9 cellular contexts compared by ENCODE assay signal in the genomic region with DNA sequence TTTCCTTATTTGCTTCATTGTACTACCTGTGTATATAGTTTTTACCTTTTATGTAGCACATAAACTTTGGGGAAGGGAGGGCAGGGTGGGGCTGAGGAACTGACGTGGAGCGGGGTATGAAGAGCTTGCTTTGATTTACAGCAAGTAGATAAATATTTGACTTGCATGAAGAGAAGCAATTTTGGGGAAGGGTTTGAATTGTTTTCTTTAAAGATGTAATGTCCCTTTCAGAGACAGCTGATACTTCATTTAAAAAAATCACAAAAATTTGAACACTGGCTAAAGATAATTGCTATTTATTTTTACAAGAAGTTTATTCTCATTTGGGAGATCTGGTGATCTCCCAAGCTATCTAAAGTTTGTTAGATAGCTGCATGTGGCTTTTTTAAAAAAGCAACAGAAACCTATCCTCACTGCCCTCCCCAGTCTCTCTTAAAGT. TPM values are rescaled to one million over a fixed set of nuclear protein-coding genes. Genes with fewer than 3 reads are reported as not detected.
DNase-seq lines count a peak whose midpoint lies in the region; ATAC-seq and TF ChIP-seq lines count a peak whose summit lies in the region.
"Had no signal": no experiment of that assay in that cellular context is flagged by ENCODE, and none has a peak within 500 bp of the region (broad histone marks: within the 10 kb centered on the region; RNA-seq: fewer than 3 reads in every experiment).

No MANE protein-coding gene starts in this region.

- peaks cover 4% of the 10 kb centered on the region for H3K27me3 Mint-ChIP-seq in T-helper 2 cell treated with Interferon-gamma antibody and Interleukin-4, amounts not matched to agents 5 μg/mL and 100 μg/mL, for 36 hours (ENCODE audit: low read depth)

- peak overlapping the region; percentile 97 for H3K27ac Mint-ChIP-seq in T-helper 2 cell treated with Interferon-gamma antibody and Interleukin-4, amounts not matched to agents 5 μg/mL and 100 μg/mL, for 36 hours

- TF ChIP-seq POLR2A in uterus (IDR thresholded peaks at IDR 0.05): no peak

- no peaks in the 10 kb centered on the region for H3K27me3 ChIP-seq in right atrium auricular region
- no peaks in the 10 kb centered on the region for H3K27me3 ChIP-seq in hepatocyte
- H3K27me3 ChIP-seq in uterus: no peaks in the 10 kb centered on the region

- intact Hi-C loops in left cardiac atrium (cut with DNase I) (loop anchor here in 1 of 2 donors (10.0 kb wide), 1 partner anchor 64 kb away; the partner anchor contains the start of gene APOLD1), uterus (cut with DNase I; ENCODE audit: low total_unique reads) (no loop called here)

- H3K4me3 ChIP-seq in right atrium auricular region: peak overlapping the region in 1 of 2 donors; percentile 91
- peak overlapping the region; percentile 63 for H3K4me3 ChIP-seq in hepatocyte
- H3K4me3 ChIP-seq in uterus: peak overlapping the region in 1 of 2 donors; percentile 98

- H3K4me1 ChIP-seq in right atrium auricular region (peaks cover 0 to 47% of the 10 kb centered on the region in 2 donors), hepatocyte (ENCODE audit: insufficient read depth) (peaks cover 32% of the 10 kb centered on the region), uterus (peaks cover 0 to 8% of the 10 kb centered on the region in 2 donors)

- peaks cover 74% of the 10 kb centered on the region for H3K36me3 Mint-ChIP-seq in T-helper 2 cell treated with Interferon-gamma antibody and Interleukin-4, amounts not matched to agents 5 μg/mL and 100 μg/mL, for 36 hours (ENCODE audit: low read depth)

- peak overlapping the region; percentile 99 for H3K4me3 Mint-ChIP-seq in T-helper 2 cell treated with Interferon-gamma antibody and Interleukin-4, amounts not matched to agents 5 μg/mL and 100 μg/mL, for 36 hours

- peaks cover 30% of the 10 kb centered on the region for H4K20me1 ChIP-seq in hepatocyte (ENCODE audit: insufficient read depth, poor library complexity, severe bottlenecking)

- 62% methylated on average over 2 of the region's 2 CpGs for WGBS in hepatocyte (ENCODE audit: low lambda C conversion rate, missing lambda C conversion rate)

- H3K9me2 ChIP-seq in hepatocyte (replicated peaks; ENCODE audit: insufficient read depth): no peaks in the 10 kb centered on the region

- ATAC-seq in left cardiac atrium (no peak), HG03139 (IDR thresholded peaks at IDR 0.05; ENCODE audit: unreplicated experiment) (no peak)

- peak overlapping the region; percentile 94 for H3K4me2 ChIP-seq in hepatocyte

- H3K4me1 Mint-ChIP-seq in T-helper 2 cell treated with Interferon-gamma antibody and Interleukin-4, amounts not matched to agents 5 μg/mL and 100 μg/mL, for 36 hours (ENCODE audit: low read depth): peaks cover 25% of the 10 kb centered on the region

- peak overlapping the region; percentile 100 for H3K27ac ChIP-seq in right atrium auricular region
- H3K27ac ChIP-seq in hepatocyte: peak overlapping the region; percentile 99
- peak overlapping the region; percentile 100 for H3K27ac ChIP-seq in uterus

- no peak overlapping the region for H2AFZ ChIP-seq in hepatocyte

- H3K79me2 ChIP-seq in hepatocyte: peaks cover 58% of the 10 kb centered on the region

- H3K9me3 ChIP-seq in right atrium auricular region (no peaks in the 10 kb centered on the region), hepatocyte (ENCODE audit: low read depth) (no peaks in the 10 kb centered on the region), uterus (no peaks in the 10 kb centered on the region)

- no peak for DNase-seq in right atrium auricular region (ENCODE audit: low spot score)
- DNase-seq in left cardiac atrium: no peak
- DNase-seq in T-helper 2 cell treated with Interferon-gamma antibody and Interleukin-4, amounts not matched to agents 5 μg/mL and 100 μg/mL, for 36 hours (ENCODE audit: low spot score): no peak
- DNase-seq in hepatocyte (ENCODE audit: low spot score): no peak
- no peak for DNase-seq in uterus
- no peak for DNase-seq in stimulated activated CD4-positive, alpha-beta T cell treated with anti-CD3 and anti-CD28 coated beads, Interleukin-2, amount 100 ng/mL, for 24 hours
- DNase-seq in NCI-H526 treated with DMSO at 0.1 percent for 48 hours (lab: John Stamatoyannopoulos, UW): no peak
- DNase-seq: head of caudate nucleus had no signal

- TF ChIP-seq CTCF in right atrium auricular region (IDR thresholded peaks at IDR 0.05) (no peak), hepatocyte (IDR thresholded peaks at IDR 0.05; ENCODE audit: poor library complexity) (no peak), uterus (IDR thresholded peaks at IDR 0.05) (no peak)

- peaks cover 25% of the 10 kb centered on the region for H3K36me3 ChIP-seq in right atrium auricular region
- H3K36me3 ChIP-seq in hepatocyte (replicated peaks; ENCODE audit: insufficient read depth, low read depth): no peaks in the 10 kb centered on the region
- no peaks in the 10 kb centered on the region for H3K36me3 ChIP-seq in uterus

- H3K9me3 Mint-ChIP-seq in T-helper 2 cell treated with Interferon-gamma antibody and Interleukin-4, amounts not matched to agents 5 μg/mL and 100 μg/mL, for 36 hours: no peaks in the 10 kb centered on the region

RNA-seq across cellular contexts. Expression of gene CDKN1B, which starts 4.1 kb away (rescaled TPM):
- total RNA-seq in right atrium auricular region (10 to 100 TPM; 31.1 to 38.1 TPM), left cardiac atrium (10 to 100 TPM; 23.7 to 42.4 TPM), hepatocyte (44.8 and 46.0 TPM in 2 replicates), uterus (100 to 1,000 TPM in 1 of 4 donors, 10 to 100 TPM in 3; 40.7 to 104 (median 86.0) TPM)
- polyA plus RNA-seq in hepatocyte: 4.2 and 7.0 TPM in 2 replicates

RNA-seq across cellular contexts. Expression of gene GPR19, which starts 25.3 kb away (rescaled TPM):
- not detected for total RNA-seq in right atrium auricular region
- not detected for total RNA-seq in left cardiac atrium
- 0.16 and 0.50 TPM in 2 replicates for total RNA-seq in hepatocyte
- 0.44 and 0.74 TPM in 2 replicates for polyA plus RNA-seq in hepatocyte
- total RNA-seq in uterus: under 1 TPM in 1 of 4 donors, not detected in 3; 0.83 TPM
